10 cellular contexts compared by ENCODE assay signal in genomic region chr22:37282385-37282677, GRCh38. TPM values are rescaled to one million over a fixed set of nuclear protein-coding genes. Genes with fewer than 3 reads are reported as not detected.
A peak's percentile ranks its signal among the peaks of the same experiment; 100 is the strongest.
DNase-seq lines count a peak whose midpoint lies in the region; TF ChIP-seq lines count a peak whose summit lies in the region.
"Had no signal": no experiment of that assay in that cellular context is flagged by ENCODE, and none has a peak within 500 bp of the region (broad histone marks: within the 10 kb centered on the region; RNA-seq: fewer than 3 reads in every experiment).

CYTH4 (plus strand) TSS chr22:37282508; CDS start chr22:37282570, 62 bp downstream.

- DNase-seq in GM19238 (ENCODE audit: insufficient read length, low spot score) (peak; percentile 75), SKM-1 treated with dmso at 0.1 percent for 144 hours (lab: John Stamatoyannopoulos, UW; ENCODE audit: unreplicated experiment) (peak; percentile 48), OCI-M2 (lab: John Stamatoyannopoulos, UW; ENCODE audit: unreplicated experiment) (no peak), endodermal cell (no peak), COLO829 (ENCODE audit: low spot score) (no peak)

- H3K9ac ChIP-seq in endodermal cell (ENCODE audit: extremely low read depth, low read length, poor library complexity, severe bottlenecking), result no peak within 1 kb of the TSS
- H3K9ac ChIP-seq: KMS-11 had no signal

- peak within 1 kb of the TSS; percentile 98 for H3K27ac Mint-ChIP-seq in activated naive CD4-positive, alpha-beta T cell treated with anti-CD3 and anti-CD28 coated beads, Interleukin-2, amount 50 U/mL, for 24 hours
- H3K27ac Mint-ChIP-seq in stimulated activated naive CD8-positive, alpha-beta T cell treated with anti-CD3 and anti-CD28 coated beads, Interleukin-15, Interleukin-2, amounts not matched to agents 100 ng/mL and 50 ng/mL, for 24 hours, result peak within 1 kb of the TSS; percentile 99
- no peak within 1 kb of the TSS for H3K27ac Mint-ChIP-seq in endodermal cell

- H3K4me1 Mint-ChIP-seq in activated naive CD4-positive, alpha-beta T cell treated with anti-CD3 and anti-CD28 coated beads, Interleukin-2, amount 50 U/mL, for 24 hours, result peaks cover 69% of the 10 kb centered on the region
- peaks cover 82% of the 10 kb centered on the region for H3K4me1 Mint-ChIP-seq in stimulated activated naive CD8-positive, alpha-beta T cell treated with anti-CD3 and anti-CD28 coated beads, Interleukin-15, Interleukin-2, amounts not matched to agents 100 ng/mL and 50 ng/mL, for 24 hours (ENCODE audit: low read depth)
- H3K4me1 Mint-ChIP-seq in endodermal cell, result peaks cover 4% of the 10 kb centered on the region

- no peak for TF ChIP-seq CTCF in endodermal cell (conservative IDR thresholded peaks at IDR 0.05)

- no peak within 1 kb of the TSS for H3K27ac ChIP-seq in endodermal cell (ENCODE audit: low read depth, low read length)
- H3K27ac ChIP-seq: KMS-11 had no signal

- peak within 1 kb of the TSS; percentile 85 for H3K4me3 Mint-ChIP-seq in activated naive CD4-positive, alpha-beta T cell treated with anti-CD3 and anti-CD28 coated beads, Interleukin-2, amount 50 U/mL, for 24 hours
- H3K4me3 Mint-ChIP-seq in stimulated activated naive CD8-positive, alpha-beta T cell treated with anti-CD3 and anti-CD28 coated beads, Interleukin-15, Interleukin-2, amounts not matched to agents 100 ng/mL and 50 ng/mL, for 24 hours, result peak within 1 kb of the TSS; percentile 91
- no peak within 1 kb of the TSS for H3K4me3 Mint-ChIP-seq in endodermal cell

- H3K4me1 ChIP-seq in mononuclear cell (ENCODE audit: insufficient read depth, low read length), result peaks cover 65% of the 10 kb centered on the region
- H3K4me1 ChIP-seq in endodermal cell (ENCODE audit: control insufficient read depth, insufficient read depth, low read length), result no peaks in the 10 kb centered on the region

- peak within 1 kb of the TSS; percentile 88 for H3K4me3 ChIP-seq in mononuclear cell (ENCODE audit: low read length)
- H3K4me3 ChIP-seq in endodermal cell (ENCODE audit: low read length), result no peak within 1 kb of the TSS

- no peaks in the 10 kb centered on the region for H3K9me3 ChIP-seq in mononuclear cell (ENCODE audit: low read depth, low read length)
- no peaks in the 10 kb centered on the region for H3K9me3 ChIP-seq in endodermal cell (ENCODE audit: control insufficient read depth, low read length)

- peaks cover 10% of the 10 kb centered on the region for H3K36me3 Mint-ChIP-seq in activated naive CD4-positive, alpha-beta T cell treated with anti-CD3 and anti-CD28 coated beads, Interleukin-2, amount 50 U/mL, for 24 hours
- peaks cover 3% of the 10 kb centered on the region for H3K36me3 Mint-ChIP-seq in stimulated activated naive CD8-positive, alpha-beta T cell treated with anti-CD3 and anti-CD28 coated beads, Interleukin-15, Interleukin-2, amounts not matched to agents 100 ng/mL and 50 ng/mL, for 24 hours (ENCODE audit: low read depth)
- no peaks in the 10 kb centered on the region for H3K36me3 Mint-ChIP-seq in endodermal cell (ENCODE audit: low read depth)

- WGBS in endodermal cell (ENCODE audit: insufficient coverage in 1 of 2, insufficient read length in 1 of 2), 2 experiments, result 76 to 80% methylated on average over 9 to 12 of the region's 12 CpGs

- no peaks in the 10 kb centered on the region for H3K27me3 ChIP-seq in mononuclear cell (ENCODE audit: insufficient read depth, low read length)
- no peaks in the 10 kb centered on the region for H3K27me3 ChIP-seq in endodermal cell (ENCODE audit: control insufficient read depth, insufficient read depth, low read length, poor library complexity, severe bottlenecking)

- no peaks in the 10 kb centered on the region for H3K27me3 Mint-ChIP-seq in activated naive CD4-positive, alpha-beta T cell treated with anti-CD3 and anti-CD28 coated beads, Interleukin-2, amount 50 U/mL, for 24 hours
- no peaks in the 10 kb centered on the region for H3K27me3 Mint-ChIP-seq in stimulated activated naive CD8-positive, alpha-beta T cell treated with anti-CD3 and anti-CD28 coated beads, Interleukin-15, Interleukin-2, amounts not matched to agents 100 ng/mL and 50 ng/mL, for 24 hours
- H3K27me3 Mint-ChIP-seq in endodermal cell (ENCODE audit: insufficient read depth), result peaks cover 2% of the 10 kb centered on the region

- H3K9me3 Mint-ChIP-seq in activated naive CD4-positive, alpha-beta T cell treated with anti-CD3 and anti-CD28 coated beads, Interleukin-2, amount 50 U/mL, for 24 hours, result no peaks in the 10 kb centered on the region
- no peaks in the 10 kb centered on the region for H3K9me3 Mint-ChIP-seq in stimulated activated naive CD8-positive, alpha-beta T cell treated with anti-CD3 and anti-CD28 coated beads, Interleukin-15, Interleukin-2, amounts not matched to agents 100 ng/mL and 50 ng/mL, for 24 hours
- H3K9me3 Mint-ChIP-seq in endodermal cell, result no peaks in the 10 kb centered on the region

- H3K36me3 ChIP-seq in endodermal cell (ENCODE audit: control insufficient read depth, insufficient read depth, low read length), result no peaks in the 10 kb centered on the region

RNA-seq across cellular contexts. Expression of gene CYTH4, which starts in this region (rescaled TPM):
- 124 TPM for total RNA-seq in mononuclear cell
- not detected for total RNA-seq in endodermal cell
- polyA plus RNA-seq in endodermal cell (2013, experiment 1 of 2), result not detected
- not detected for polyA plus RNA-seq in endodermal cell (2013, experiment 2 of 2)
- polyA plus RNA-seq: neural cell had no signal

Comparison
In these comparisons a context has a peak if more than half of its experiments do, and no peak if none do; other contexts are left out.
1. RNA of gene CYTH4 (total RNA-seq): 124 TPM in mononuclear cell (single experiment); not detected in endodermal cell; every median in the first group is over 100 times any median in the second.
2. DNase-seq: peak in GM19238 (single experiment) and SKM-1 treated with dmso at 0.1 percent for 144 hours (single experiment); none in OCI-M2 (single experiment), endodermal cell (single experiment) and COLO829 (single experiment).